1 cellular context compared by ENCODE assay signal in genomic region chr17:74855323-74855722, GRCh38.
TF ChIP-seq lines count a peak whose summit lies in the region.

No MANE protein-coding gene starts in this region.

TF ChIP-seq in K562, 482 proteins besides CTCF, POLR2A, EP300 and RAD21 (continued from another document and continues in another):
- TF ChIP-seq, protein P1, sequence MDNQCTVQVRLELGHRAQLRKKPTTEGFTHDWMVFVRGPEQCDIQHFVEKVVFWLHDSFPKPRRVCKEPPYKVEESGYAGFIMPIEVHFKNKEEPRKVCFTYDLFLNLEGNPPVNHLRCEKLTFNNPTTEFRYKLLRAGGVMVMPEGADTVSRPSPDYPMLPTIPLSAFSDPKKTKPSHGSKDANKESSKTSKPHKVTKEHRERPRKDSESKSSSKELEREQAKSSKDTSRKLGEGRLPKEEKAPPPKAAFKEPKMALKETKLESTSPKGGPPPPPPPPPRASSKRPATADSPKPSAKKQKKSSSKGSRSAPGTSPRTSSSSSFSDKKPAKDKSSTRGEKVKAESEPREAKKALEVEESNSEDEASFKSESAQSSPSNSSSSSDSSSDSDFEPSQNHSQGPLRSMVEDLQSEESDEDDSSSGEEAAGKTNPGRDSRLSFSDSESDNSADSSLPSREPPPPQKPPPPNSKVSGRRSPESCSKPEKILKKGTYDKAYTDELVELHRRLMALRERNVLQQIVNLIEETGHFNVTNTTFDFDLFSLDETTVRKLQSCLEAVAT (IDR thresholded peaks at IDR 0.05): no peak
- TF ChIP-seq IRF2 (CRISPR knock-in tag; IDR thresholded peaks at IDR 0.05) (no peak), HNRNPK (IDR thresholded peaks at IDR 0.05; ENCODE audit: low read depth, low read length, poor library complexity, severe bottlenecking) (no peak), KLF6 (CRISPR knock-in tag; IDR thresholded peaks at IDR 0.05; ENCODE audit: borderline replicate concordance) (no peak), RBM25 (IDR thresholded peaks at IDR 0.05; ENCODE audit: low read depth, low read length, severe bottlenecking) (peak; percentile 67), PRPF4 (IDR thresholded peaks at IDR 0.05; ENCODE audit: insufficient read depth, low read depth, low read length, poor library complexity, severe bottlenecking) (no peak), ZC3H4 (CRISPR knock-in tag; IDR thresholded peaks at IDR 0.05; ENCODE audit: borderline replicate concordance) (no peak), MGA (IDR thresholded peaks at IDR 0.05) (no peak), RNF2 (IDR thresholded peaks at IDR 0.05) (no peak), KDM1A (IDR thresholded peaks at IDR 0.05) (peak; percentile 39 to 71; a peak in 3 of 4 replicates), SETDB1 (IDR thresholded peaks at IDR 0.05; ENCODE audit: low read length) (no peak), ZNF444 (CRISPR knock-in tag; IDR thresholded peaks at IDR 0.05) (no peak), ZNF140 (CRISPR knock-in tag; IDR thresholded peaks at IDR 0.05) (no peak), JUND (IDR thresholded peaks at IDR 0.05; ENCODE audit: borderline replicate concordance, low read depth, low read length) (no peak), JUND (tag; IDR thresholded peaks at IDR 0.05; ENCODE audit: borderline replicate concordance, low read depth, low read length) (no peak), KLF10 (CRISPR knock-in tag; IDR thresholded peaks at IDR 0.05) (no peak), ZNF184 (CRISPR knock-in tag; IDR thresholded peaks at IDR 0.05) (no peak), KHSRP (IDR thresholded peaks at IDR 0.05) (no peak), CHD4 (IDR thresholded peaks at IDR 0.05; ENCODE audit: insufficient read depth, insufficient replicate concordance, low read depth, low read length, poor library complexity, severe bottlenecking) (no peak), ZNF239 (CRISPR knock-in tag; IDR thresholded peaks at IDR 0.05) (no peak), OTX1 (CRISPR knock-in tag; IDR thresholded peaks at IDR 0.05) (no peak), RBM22 (IDR thresholded peaks at IDR 0.05; ENCODE audit: low read depth, low read length, poor library complexity, severe bottlenecking) (no peak), ATF7 (IDR thresholded peaks at IDR 0.05) (no peak), HNRNPH1 (optimal IDR thresholded peaks at IDR 0.05; ENCODE audit: low read depth, low read length) (no peak), TEAD2 (tag; IDR thresholded peaks at IDR 0.05) (no peak), FOXP1 (CRISPR knock-in tag; IDR thresholded peaks at IDR 0.05) (no peak), CEBPG (CRISPR knock-in tag; IDR thresholded peaks at IDR 0.05) (peak; percentile 11; the same call in 1 of the 2 replicates), CEBPG (tag; conservative IDR thresholded peaks at IDR 0.05 in 1 of 2, IDR thresholded peaks at IDR 0.05 in 1 of 2) (no peak), GTF2F1 (IDR thresholded peaks at IDR 0.05; ENCODE audit: low read depth, low read length) (no peak), MAFG (tag; conservative IDR thresholded peaks at IDR 0.05) (no peak)
- TF ChIP-seq, protein P2, sequence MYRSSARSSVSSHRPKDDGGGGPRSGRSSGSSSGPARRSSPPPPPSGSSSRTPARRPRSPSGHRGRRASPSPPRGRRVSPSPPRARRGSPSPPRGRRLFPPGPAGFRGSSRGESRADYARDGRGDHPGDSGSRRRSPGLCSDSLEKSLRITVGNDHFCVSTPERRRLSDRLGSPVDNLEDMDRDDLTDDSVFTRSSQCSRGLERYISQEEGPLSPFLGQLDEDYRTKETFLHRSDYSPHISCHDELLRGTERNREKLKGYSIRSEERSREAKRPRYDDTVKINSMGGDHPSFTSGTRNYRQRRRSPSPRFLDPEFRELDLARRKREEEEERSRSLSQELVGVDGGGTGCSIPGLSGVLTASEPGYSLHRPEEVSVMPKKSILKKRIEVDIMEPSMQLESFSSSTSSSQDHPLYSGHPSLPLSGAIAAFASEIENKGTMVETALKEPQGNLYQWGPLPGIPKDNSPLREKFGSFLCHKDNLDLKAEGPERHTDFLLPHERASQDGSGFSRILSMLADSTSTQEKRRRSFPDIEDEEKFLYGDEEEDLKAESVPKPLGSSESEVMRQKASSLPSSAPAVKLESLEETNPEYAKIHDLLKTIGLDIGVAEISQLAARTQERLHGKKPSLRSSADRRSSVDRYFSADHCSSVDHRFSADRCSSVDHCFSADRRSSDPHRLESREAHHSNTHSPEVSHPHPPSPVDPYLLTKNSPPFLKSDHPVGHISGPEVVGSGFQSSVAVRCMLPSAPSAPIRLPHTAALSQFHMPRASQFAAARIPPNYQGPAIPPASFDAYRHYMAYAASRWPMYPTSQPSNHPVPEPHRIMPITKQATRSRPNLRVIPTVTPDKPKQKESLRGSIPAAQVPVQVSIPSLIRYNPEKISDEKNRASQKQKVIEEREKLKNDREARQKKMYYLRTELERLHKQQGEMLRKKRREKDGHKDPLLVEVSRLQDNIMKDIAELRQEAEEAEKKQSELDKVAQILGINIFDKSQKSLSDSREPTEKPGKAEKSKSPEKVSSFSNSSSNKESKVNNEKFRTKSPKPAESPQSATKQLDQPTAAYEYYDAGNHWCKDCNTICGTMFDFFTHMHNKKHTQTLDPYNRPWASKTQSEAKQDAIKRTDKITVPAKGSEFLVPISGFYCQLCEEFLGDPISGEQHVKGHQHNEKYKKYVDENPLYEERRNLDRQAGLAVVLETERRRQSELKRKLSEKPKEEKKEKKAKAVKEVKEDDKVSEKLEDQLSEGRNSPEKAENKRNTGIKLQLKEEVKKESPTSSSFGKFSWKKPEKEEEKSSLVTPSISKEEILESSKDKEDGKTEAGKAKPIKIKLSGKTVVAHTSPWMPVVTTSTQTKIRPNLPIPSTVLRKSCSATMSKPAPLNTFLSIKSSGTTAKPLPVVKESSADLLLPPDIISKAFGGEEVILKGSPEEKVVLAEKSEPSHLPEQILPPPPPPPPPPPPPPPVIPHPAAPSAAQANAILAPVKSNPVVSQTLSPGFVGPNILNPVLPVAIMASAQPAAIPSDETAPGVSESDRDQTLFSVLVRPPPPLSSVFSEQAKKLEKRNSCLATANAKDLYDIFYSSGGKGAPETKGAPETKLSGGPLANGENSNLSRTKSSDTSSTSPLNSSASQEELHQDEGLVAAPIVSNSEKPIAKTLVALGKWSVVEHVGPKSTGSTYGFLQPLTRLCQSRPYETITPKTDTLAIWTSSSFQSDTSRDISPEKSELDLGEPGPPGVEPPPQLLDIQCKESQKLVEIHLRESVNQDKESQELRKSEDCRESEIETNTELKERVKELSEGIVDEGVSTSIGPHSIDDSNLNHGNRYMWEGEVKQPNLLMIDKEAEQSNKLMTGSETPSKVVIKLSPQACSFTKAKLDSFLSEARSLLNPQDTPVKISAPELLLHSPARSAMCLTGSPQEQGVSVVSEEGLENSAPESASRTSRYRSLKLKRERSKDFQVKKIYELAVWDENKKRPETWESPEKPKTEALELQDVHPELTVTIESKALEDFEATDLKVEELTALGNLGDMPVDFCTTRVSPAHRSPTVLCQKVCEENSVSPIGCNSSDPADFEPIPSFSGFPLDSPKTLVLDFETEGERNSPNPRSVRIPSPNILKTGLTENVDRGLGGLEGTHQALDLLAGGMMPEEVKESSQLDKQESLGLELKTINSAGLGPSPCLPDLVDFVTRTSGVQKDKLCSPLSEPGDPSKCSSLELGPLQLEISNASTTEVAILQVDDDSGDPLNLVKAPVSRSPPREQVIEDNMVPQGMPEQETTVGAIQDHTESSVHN (IDR thresholded peaks at IDR 0.05; ENCODE audit: borderline replicate concordance in 1 of 2, low read depth in 1 of 2): no peak
- TF ChIP-seq, protein P3, sequence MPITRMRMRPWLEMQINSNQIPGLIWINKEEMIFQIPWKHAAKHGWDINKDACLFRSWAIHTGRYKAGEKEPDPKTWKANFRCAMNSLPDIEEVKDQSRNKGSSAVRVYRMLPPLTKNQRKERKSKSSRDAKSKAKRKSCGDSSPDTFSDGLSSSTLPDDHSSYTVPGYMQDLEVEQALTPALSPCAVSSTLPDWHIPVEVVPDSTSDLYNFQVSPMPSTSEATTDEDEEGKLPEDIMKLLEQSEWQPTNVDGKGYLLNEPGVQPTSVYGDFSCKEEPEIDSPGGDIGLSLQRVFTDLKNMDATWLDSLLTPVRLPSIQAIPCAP (CRISPR knock-in tag; IDR thresholded peaks at IDR 0.05; ENCODE audit: borderline replicate concordance): no peak
- TF ChIP-seq, protein P4, sequence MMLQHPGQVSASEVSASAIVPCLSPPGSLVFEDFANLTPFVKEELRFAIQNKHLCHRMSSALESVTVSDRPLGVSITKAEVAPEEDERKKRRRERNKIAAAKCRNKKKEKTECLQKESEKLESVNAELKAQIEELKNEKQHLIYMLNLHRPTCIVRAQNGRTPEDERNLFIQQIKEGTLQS (IDR thresholded peaks at IDR 0.05): peak; percentile 45; the same call in 1 of the 2 replicates
- TF ChIP-seq, protein P4 (CRISPR knock-in tag; conservative IDR thresholded peaks at IDR 0.05): no peak
